ENCODE assay signal across 10 cellular contexts in the genomic region with DNA sequence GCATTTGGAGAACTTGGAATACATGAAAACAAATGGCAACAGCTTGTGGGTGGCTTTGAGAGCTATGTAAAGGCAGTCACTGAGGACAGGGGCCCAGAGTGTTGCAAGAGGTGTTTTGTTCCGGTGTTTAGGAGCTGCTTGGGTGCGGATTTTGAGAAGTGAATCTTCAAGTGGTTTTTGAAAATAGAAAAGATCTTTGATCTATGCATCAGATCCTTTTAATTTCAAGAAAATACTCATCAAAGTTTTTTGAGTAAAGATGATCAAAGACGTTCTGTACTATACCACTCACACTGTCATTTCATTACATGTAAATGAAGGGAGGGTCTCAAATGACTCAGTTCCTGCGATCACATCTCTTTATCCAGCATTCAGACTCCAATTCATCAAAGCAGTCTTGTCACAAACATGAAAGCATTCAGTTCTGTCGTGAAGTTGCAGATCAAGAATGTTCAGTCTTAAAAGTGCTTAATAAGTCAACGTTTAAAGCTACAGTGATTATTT.
DNase-seq lines count a peak whose midpoint lies in the region; ATAC-seq and TF ChIP-seq lines count a peak whose summit lies in the region.
"Had no signal": no experiment of that assay in that cellular context is flagged by ENCODE, and none has a peak within 500 bp of the region (broad histone marks: within the 10 kb centered on the region; RNA-seq: fewer than 3 reads in every experiment).

No MANE protein-coding gene starts in this region.

- TF ChIP-seq CTCF in testis (IDR thresholded peaks at IDR 0.05) = no peak

- H3K36me3 Mint-ChIP-seq in activated CD4-positive, alpha-beta T cell treated with anti-CD3 and anti-CD28 coated beads, Interleukin-2, amount 10 ng/mL, durations not matched to agents 7 days and 5 days (ENCODE audit: low read depth) = peaks cover 7% of the 10 kb centered on the region
- H3K36me3 Mint-ChIP-seq: IgD-negative memory B cell had no signal

- H3K27ac Mint-ChIP-seq in activated CD4-positive, alpha-beta T cell treated with anti-CD3 and anti-CD28 coated beads, Interleukin-2, amount 10 ng/mL, durations not matched to agents 7 days and 5 days = peak overlapping the region; percentile 82
- H3K27ac Mint-ChIP-seq: IgD-negative memory B cell had no signal

- H3K9me3 ChIP-seq in testis = no peaks in the 10 kb centered on the region
- no peaks in the 10 kb centered on the region for H3K9me3 ChIP-seq in effector memory CD4-positive, alpha-beta T cell (ENCODE audit: control insufficient read depth, low read length)

- no peak overlapping the region for H3K4me3 ChIP-seq in testis
- H3K4me3 ChIP-seq in effector memory CD4-positive, alpha-beta T cell (ENCODE audit: insufficient read depth, low read depth, low read length, poor library complexity, severe bottlenecking) = no peak overlapping the region

- peak overlapping the region; percentile 2 for H3K4me3 Mint-ChIP-seq in activated CD4-positive, alpha-beta T cell treated with anti-CD3 and anti-CD28 coated beads, Interleukin-2, amount 10 ng/mL, durations not matched to agents 7 days and 5 days

- DNase-seq in activated CD4-positive, alpha-beta T cell treated with anti-CD3 and anti-CD28 coated beads, Interleukin-2, amount 10 ng/mL, durations not matched to agents 7 days and 5 days = peak; percentile 51
- peak; percentile 7 for DNase-seq in stimulated activated CD4-positive, alpha-beta T cell treated with anti-CD3 and anti-CD28 coated beads, Interleukin-2, amount 100 ng/mL, for 4 hours (ENCODE audit: low read depth)
- DNase-seq in testis = no peak
- no peak for DNase-seq in UCSD-AML1 (lab: John Stamatoyannopoulos, UW; ENCODE audit: unreplicated experiment)
- DNase-seq in effector memory CD4-positive, alpha-beta T cell = no peak
- DNase-seq in AML-193 (lab: John Stamatoyannopoulos, UW) = no peak
- DNase-seq: dermis blood vessel endothelial cell had no signal

- no peaks in the 10 kb centered on the region for H3K36me3 ChIP-seq in testis (ENCODE audit: low read depth, missing control alignments)
- H3K36me3 ChIP-seq in effector memory CD4-positive, alpha-beta T cell (ENCODE audit: control insufficient read depth, insufficient read depth, low read length) = no peaks in the 10 kb centered on the region

- no peak overlapping the region for H3K27ac ChIP-seq in testis
- no peak overlapping the region for H3K27ac ChIP-seq in effector memory CD4-positive, alpha-beta T cell (ENCODE audit: insufficient read depth, low read length, poor library complexity, severe bottlenecking)

- no peaks in the 10 kb centered on the region for H3K27me3 Mint-ChIP-seq in activated CD4-positive, alpha-beta T cell treated with anti-CD3 and anti-CD28 coated beads, Interleukin-2, amount 10 ng/mL, durations not matched to agents 7 days and 5 days

- peaks cover 35% of the 10 kb centered on the region for H3K4me1 Mint-ChIP-seq in activated CD4-positive, alpha-beta T cell treated with anti-CD3 and anti-CD28 coated beads, Interleukin-2, amount 10 ng/mL, durations not matched to agents 7 days and 5 days

- H3K27me3 ChIP-seq in testis = no peaks in the 10 kb centered on the region
- H3K27me3 ChIP-seq in effector memory CD4-positive, alpha-beta T cell (replicated peaks; ENCODE audit: control insufficient read depth, insufficient read depth, low read length, poor library complexity, severe bottlenecking) = no peaks in the 10 kb centered on the region

- POLR2A ChIA-PET in activated CD4-positive, alpha-beta T cell treated with anti-CD3 and anti-CD28 coated beads, Interleukin-2, amount 10 ng/mL, durations not matched to agents 7 days and 5 days (lab: Charles Lee) = interaction anchor here (0.7 kb wide), 1 partner anchor 16 kb away, joined by 3 read pairs; no protein-coding TSS in a partner anchor

- peaks cover 9% of the 10 kb centered on the region for H3K9me3 Mint-ChIP-seq in activated CD4-positive, alpha-beta T cell treated with anti-CD3 and anti-CD28 coated beads, Interleukin-2, amount 10 ng/mL, durations not matched to agents 7 days and 5 days

- no peak for TF ChIP-seq POLR2A in testis (IDR thresholded peaks at IDR 0.05)

- no peaks in the 10 kb centered on the region for H3K4me1 ChIP-seq in testis
- peaks cover 3% of the 10 kb centered on the region for H3K4me1 ChIP-seq in effector memory CD4-positive, alpha-beta T cell (ENCODE audit: control insufficient read depth, insufficient read depth, low read length, poor library complexity, severe bottlenecking)

- intact Hi-C loops in testis (cut with DNase I; ENCODE audit: low total_unique reads) = no loop called here

- 74 to 78% methylated on average over 6 of the region's 6 CpGs for WGBS in testis, 2 donors

- CTCF ChIA-PET in activated CD4-positive, alpha-beta T cell treated with anti-CD3 and anti-CD28 coated beads, Interleukin-2, amount 10 ng/mL, durations not matched to agents 7 days and 5 days (lab: Charles Lee) = interaction anchor here (0.7 to 1.6 kb wide), 3 partner anchors 9 to 130 kb away, joined by 3 to 4 read pairs (median 3); no protein-coding TSS in a partner anchor

- ATAC-seq in GM18861 (IDR thresholded peaks at IDR 0.05; ENCODE audit: unreplicated experiment) = peak; percentile 80
- peak; percentile 84 for ATAC-seq in HG02884 (IDR thresholded peaks at IDR 0.05; ENCODE audit: unreplicated experiment)

Comparison
In these comparisons a context has a peak if more than half of its experiments do, and no peak if none do; other contexts are left out.
1. DNase-seq: peak in activated CD4-positive, alpha-beta T cell treated with anti-CD3 and anti-CD28 coated beads, Interleukin-2, amount 10 ng/mL, durations not matched to agents 7 days and 5 days (single experiment) and stimulated activated CD4-positive, alpha-beta T cell treated with anti-CD3 and anti-CD28 coated beads, Interleukin-2, amount 100 ng/mL, for 4 hours (single experiment); none in testis (single experiment), UCSD-AML1 (single experiment), effector memory CD4-positive, alpha-beta T cell (0 of 3) and AML-193 (0 of 2).